1 cellular context compared by ENCODE assay signal in the genomic region with DNA sequence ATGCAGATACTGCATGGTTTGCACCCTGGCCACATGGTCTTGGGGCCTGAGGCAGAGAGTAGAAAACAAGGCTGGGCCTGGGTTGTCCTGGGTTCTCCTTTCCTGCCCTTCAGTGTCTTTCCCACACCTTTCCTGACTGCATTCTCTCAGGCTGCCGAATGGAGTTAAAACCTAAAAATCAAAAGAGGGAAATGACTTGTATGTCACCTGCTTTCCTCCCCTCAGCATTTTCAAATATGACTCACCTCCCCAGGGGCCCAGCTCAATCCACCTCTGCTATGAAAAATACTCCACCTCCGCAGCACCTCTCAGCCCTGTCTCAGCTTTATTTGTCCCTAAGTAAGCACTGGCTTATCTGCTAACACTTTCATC.
TF ChIP-seq lines count a peak whose summit lies in the region.

No MANE protein-coding gene starts in this region.

TF ChIP-seq in GM12878, 131 proteins besides CTCF, POLR2A, EP300 and RAD21 (continued from another document):
- TF ChIP-seq, protein P1, sequence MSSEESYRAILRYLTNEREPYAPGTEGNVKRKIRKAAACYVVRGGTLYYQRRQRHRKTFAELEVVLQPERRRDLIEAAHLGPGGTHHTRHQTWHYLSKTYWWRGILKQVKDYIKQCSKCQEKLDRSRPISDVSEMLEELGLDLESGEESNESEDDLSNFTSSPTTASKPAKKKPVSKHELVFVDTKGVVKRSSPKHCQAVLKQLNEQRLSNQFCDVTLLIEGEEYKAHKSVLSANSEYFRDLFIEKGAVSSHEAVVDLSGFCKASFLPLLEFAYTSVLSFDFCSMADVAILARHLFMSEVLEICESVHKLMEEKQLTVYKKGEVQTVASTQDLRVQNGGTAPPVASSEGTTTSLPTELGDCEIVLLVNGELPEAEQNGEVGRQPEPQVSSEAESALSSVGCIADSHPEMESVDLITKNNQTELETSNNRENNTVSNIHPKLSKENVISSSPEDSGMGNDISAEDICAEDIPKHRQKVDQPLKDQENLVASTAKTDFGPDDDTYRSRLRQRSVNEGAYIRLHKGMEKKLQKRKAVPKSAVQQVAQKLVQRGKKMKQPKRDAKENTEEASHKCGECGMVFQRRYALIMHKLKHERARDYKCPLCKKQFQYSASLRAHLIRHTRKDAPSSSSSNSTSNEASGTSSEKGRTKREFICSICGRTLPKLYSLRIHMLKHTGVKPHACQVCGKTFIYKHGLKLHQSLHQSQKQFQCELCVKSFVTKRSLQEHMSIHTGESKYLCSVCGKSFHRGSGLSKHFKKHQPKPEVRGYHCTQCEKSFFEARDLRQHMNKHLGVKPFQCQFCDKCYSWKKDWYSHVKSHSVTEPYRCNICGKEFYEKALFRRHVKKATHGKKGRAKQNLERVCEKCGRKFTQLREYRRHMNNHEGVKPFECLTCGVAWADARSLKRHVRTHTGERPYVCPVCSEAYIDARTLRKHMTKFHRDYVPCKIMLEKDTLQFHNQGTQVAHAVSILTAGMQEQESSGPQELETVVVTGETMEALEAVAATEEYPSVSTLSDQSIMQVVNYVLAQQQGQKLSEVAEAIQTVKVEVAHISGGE (CRISPR knock-in tag; IDR thresholded peaks at IDR 0.05), result no peak
- TF ChIP-seq ETV6 (conservative IDR thresholded peaks at IDR 0.05 in 1 of 2, IDR thresholded peaks at IDR 0.05 in 1 of 2; ENCODE audit: borderline replicate concordance in 1 of 2, low read depth in 1 of 2) (0 out of 4 replicates have a peak, but pooled peaks of 1 of the 2 experiments have one; percentile 22), SKIL (IDR thresholded peaks at IDR 0.05; ENCODE audit: low read depth, poor library complexity, severe bottlenecking) (peak; percentile 50), IKZF2 (IDR thresholded peaks at IDR 0.05) (peak; percentile 89 to 94)
